In the genomic region with DNA sequence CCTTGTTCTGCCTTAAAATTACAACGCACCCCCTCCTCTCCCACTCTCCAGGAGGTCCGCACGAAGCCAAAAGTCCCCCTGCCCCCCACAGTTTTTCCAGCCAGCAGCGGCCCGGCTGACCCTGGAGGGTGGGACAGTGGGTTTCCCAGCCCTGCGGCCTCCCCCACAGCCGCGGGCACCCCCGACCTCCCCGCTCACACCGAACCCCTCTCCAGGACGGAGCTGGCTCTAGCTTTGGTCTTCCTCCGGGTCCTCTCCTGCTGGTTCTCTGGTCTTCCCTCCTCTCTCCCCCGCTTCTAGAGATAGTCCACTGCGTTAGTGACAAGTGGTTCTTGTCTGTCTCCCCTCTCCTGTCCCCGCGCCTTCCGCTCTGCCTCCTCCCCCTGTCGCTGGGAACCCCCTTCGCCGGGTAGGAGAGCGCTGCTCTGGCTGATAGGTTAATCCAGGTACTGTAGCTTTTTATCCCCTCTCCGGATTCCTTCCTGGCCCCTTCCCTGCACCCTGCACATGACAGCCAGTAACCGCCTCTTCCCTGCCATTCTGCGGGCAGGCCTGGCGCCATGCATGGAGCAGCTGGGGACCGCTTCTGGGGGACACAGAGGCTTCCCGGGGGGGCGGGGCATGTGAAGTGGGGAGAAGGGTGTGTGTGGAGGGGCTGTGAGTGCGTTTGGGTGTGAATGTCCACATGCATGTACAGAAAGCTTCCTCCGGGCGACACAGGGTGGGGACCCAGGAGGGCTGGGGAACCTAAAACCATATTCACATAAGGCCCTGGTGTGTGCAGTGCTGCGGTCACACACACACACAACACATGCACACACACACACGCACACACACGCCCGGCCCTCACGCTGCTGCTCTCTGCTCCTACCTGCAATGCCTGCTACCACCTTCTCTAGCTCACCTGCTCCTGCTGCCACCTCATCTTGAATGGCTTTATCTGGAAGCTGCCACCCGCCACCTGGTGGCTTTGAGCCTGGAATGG, we compare ENCODE assay signal across 20 cellular contexts. TPM values are rescaled to one million over a fixed set of nuclear protein-coding genes. Genes with fewer than 3 reads are reported as not detected.
"Had no signal": no experiment of that assay in that cellular context is flagged by ENCODE, and none has a peak within 500 bp of the region (broad histone marks: within the 10 kb centered on the region; RNA-seq: fewer than 3 reads in every experiment).

No MANE protein-coding gene starts in this region.

- FAIRE-seq: astrocyte, islet of Langerhans had no signal

- H3K4me3 ChIP-seq: colonic mucosa, heart left ventricle, left ventricle myocardium inferior, thoracic aorta had no signal

- H3K9me3 ChIP-seq: colonic mucosa, heart left ventricle, left ventricle myocardium inferior, thoracic aorta had no signal

- H3K36me3 ChIP-seq: colonic mucosa had no signal

- H3K4me3 Mint-ChIP-seq: activated CD8-positive, alpha-beta T cell treated with anti-CD3 and anti-CD28 coated beads for 36 hours; activated naive CD8-positive, alpha-beta T cell treated with anti-CD3 and anti-CD28 coated beads, Interleukin-2, amount 50 U/mL, for 24 hours; activated T-helper 1 cell treated with anti-CD3 and anti-CD28 coated beads, Interleukin-12 subunit alpha, Interleukin-12 subunit beta, Interleukin-2, Interleukin-4 antibody, amounts not matched to agents 30 ng/mL and 10 ng/mL and 1 ng/mL, durations not matched to agents 14 hours and 24 hours and 36 hours; nephron progenitor cell; stimulated activated naive CD8-positive, alpha-beta T cell treated with anti-CD3 and anti-CD28 coated beads, Interleukin-15, Interleukin-2, amounts not matched to agents 100 ng/mL and 50 ng/mL, for 24 hours had no signal

- DNase-seq: activated CD4-positive, alpha-beta T cell treated with anti-CD3 and anti-CD28 coated beads for 4 hours; activated CD8-positive, alpha-beta memory T cell treated with anti-CD3 and anti-CD28 coated beads, Interleukin-2, amount 50 U/mL, for 48 hours; activated CD8-positive, alpha-beta T cell treated with anti-CD3 and anti-CD28 coated beads for 36 hours; activated naive CD4-positive, alpha-beta T cell; activated naive CD8-positive, alpha-beta T cell treated with anti-CD3 and anti-CD28 coated beads, Interleukin-2, amount 50 U/mL, for 24 hours; colonic mucosa; effector CD4-positive, alpha-beta T cell; foreskin melanocyte; heart left ventricle; left ventricle myocardium inferior; mesendoderm; stimulated activated CD4-positive, alpha-beta T cell treated with anti-CD3 and anti-CD28 coated beads, Interleukin-4, amount 100 ng/mL, for 1 hour; stimulated activated CD8-positive, alpha-beta memory T cell treated with anti-CD3 and anti-CD28 coated beads, Interleukin-4, amount 100 ng/mL, for 48 hours; T1000 had no signal

- ATAC-seq: activated CD8-positive, alpha-beta T cell treated with anti-CD3 and anti-CD28 coated beads for 36 hours; activated naive CD8-positive, alpha-beta T cell treated with anti-CD3 and anti-CD28 coated beads, Interleukin-2, amount 50 U/mL, for 24 hours; heart left ventricle had no signal

- H3K27ac ChIP-seq: colonic mucosa, heart left ventricle, left ventricle myocardium inferior, thoracic aorta had no signal

- H3K27ac Mint-ChIP-seq: activated CD8-positive, alpha-beta T cell treated with anti-CD3 and anti-CD28 coated beads for 36 hours; activated naive CD8-positive, alpha-beta T cell treated with anti-CD3 and anti-CD28 coated beads, Interleukin-2, amount 50 U/mL, for 24 hours; activated T-helper 1 cell treated with anti-CD3 and anti-CD28 coated beads, Interleukin-12 subunit alpha, Interleukin-12 subunit beta, Interleukin-2, Interleukin-4 antibody, amounts not matched to agents 30 ng/mL and 10 ng/mL and 1 ng/mL, durations not matched to agents 14 hours and 24 hours and 36 hours; nephron progenitor cell; stimulated activated naive CD8-positive, alpha-beta T cell treated with anti-CD3 and anti-CD28 coated beads, Interleukin-15, Interleukin-2, amounts not matched to agents 100 ng/mL and 50 ng/mL, for 24 hours had no signal

- H3K9me3 Mint-ChIP-seq: activated CD8-positive, alpha-beta T cell treated with anti-CD3 and anti-CD28 coated beads for 36 hours; activated naive CD8-positive, alpha-beta T cell treated with anti-CD3 and anti-CD28 coated beads, Interleukin-2, amount 50 U/mL, for 24 hours; activated T-helper 1 cell treated with anti-CD3 and anti-CD28 coated beads, Interleukin-12 subunit alpha, Interleukin-12 subunit beta, Interleukin-2, Interleukin-4 antibody, amounts not matched to agents 30 ng/mL and 10 ng/mL and 1 ng/mL, durations not matched to agents 14 hours and 24 hours and 36 hours; nephron progenitor cell; stimulated activated naive CD8-positive, alpha-beta T cell treated with anti-CD3 and anti-CD28 coated beads, Interleukin-15, Interleukin-2, amounts not matched to agents 100 ng/mL and 50 ng/mL, for 24 hours had no signal

- H3K27me3 Mint-ChIP-seq: stimulated activated naive CD8-positive, alpha-beta T cell treated with anti-CD3 and anti-CD28 coated beads, Interleukin-15, Interleukin-2, amounts not matched to agents 100 ng/mL and 50 ng/mL, for 24 hours had no signal

RNA-seq across cellular contexts. Expression of gene PRR36, which starts 17.2 kb away (rescaled TPM):
- total RNA-seq: left ventricle myocardium inferior, thoracic aorta had no signal

RNA-seq across cellular contexts. Expression of gene LRRC8E, which starts 31.3 kb away (rescaled TPM):
- total RNA-seq: activated CD8-positive, alpha-beta T cell treated with anti-CD3 and anti-CD28 coated beads for 36 hours; activated T-helper 1 cell treated with anti-CD3 and anti-CD28 coated beads, Interleukin-12 subunit alpha, Interleukin-12 subunit beta, Interleukin-2, Interleukin-4 antibody, amounts not matched to agents 30 ng/mL and 10 ng/mL and 1 ng/mL, durations not matched to agents 14 hours and 24 hours and 36 hours had no signal

RNA-seq across cellular contexts. Expression of gene TGFBR3L, which starts 57.7 kb away (rescaled TPM):
- total RNA-seq: colonic mucosa, thoracic aorta had no signal
